Comparison of ENCODE assay signal across 1 cellular context in the genomic region with DNA sequence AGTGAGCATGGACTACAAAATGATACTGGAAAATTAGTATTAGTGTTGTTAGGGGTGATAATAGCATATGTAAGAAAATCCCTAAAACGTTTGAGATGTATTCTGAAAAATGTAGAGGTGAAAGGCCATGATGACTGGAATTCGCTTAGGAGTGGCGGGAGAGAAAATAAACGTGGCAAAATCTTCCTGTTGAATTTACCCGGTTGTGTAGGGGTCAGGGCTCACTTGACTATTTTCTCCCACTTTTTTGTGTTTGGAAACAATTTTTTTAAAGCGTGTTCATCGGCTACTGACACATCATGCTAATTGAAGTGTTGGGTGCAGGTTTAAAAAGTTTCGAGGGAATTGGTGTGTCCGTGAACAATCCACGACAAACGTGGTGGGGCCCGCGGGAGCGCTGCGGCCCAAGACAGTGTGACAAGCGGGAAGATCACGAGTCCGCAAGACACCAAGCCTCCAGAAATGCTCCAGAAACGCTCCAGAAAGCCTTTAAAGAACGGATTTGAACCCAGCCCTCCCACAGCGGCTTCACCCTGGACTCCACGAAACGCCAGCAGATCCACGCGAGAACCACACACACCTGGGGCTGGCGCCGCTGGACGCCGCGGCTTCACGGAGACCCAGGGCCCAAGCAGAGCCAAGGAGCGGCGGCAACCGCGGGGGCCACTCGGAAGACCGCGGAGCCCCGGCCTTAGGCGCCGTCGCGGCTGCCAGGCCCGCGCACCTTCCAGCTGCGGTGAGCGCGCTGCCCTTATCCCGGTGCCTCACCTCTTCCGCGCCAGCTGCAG.
TF ChIP-seq lines count a peak whose summit lies in the region.

No MANE protein-coding gene starts in this region.

TF ChIP-seq in K562, 482 proteins besides CTCF, POLR2A, EP300 and RAD21 (continued from another document and continues in another):
- TF ChIP-seq, protein P1, sequence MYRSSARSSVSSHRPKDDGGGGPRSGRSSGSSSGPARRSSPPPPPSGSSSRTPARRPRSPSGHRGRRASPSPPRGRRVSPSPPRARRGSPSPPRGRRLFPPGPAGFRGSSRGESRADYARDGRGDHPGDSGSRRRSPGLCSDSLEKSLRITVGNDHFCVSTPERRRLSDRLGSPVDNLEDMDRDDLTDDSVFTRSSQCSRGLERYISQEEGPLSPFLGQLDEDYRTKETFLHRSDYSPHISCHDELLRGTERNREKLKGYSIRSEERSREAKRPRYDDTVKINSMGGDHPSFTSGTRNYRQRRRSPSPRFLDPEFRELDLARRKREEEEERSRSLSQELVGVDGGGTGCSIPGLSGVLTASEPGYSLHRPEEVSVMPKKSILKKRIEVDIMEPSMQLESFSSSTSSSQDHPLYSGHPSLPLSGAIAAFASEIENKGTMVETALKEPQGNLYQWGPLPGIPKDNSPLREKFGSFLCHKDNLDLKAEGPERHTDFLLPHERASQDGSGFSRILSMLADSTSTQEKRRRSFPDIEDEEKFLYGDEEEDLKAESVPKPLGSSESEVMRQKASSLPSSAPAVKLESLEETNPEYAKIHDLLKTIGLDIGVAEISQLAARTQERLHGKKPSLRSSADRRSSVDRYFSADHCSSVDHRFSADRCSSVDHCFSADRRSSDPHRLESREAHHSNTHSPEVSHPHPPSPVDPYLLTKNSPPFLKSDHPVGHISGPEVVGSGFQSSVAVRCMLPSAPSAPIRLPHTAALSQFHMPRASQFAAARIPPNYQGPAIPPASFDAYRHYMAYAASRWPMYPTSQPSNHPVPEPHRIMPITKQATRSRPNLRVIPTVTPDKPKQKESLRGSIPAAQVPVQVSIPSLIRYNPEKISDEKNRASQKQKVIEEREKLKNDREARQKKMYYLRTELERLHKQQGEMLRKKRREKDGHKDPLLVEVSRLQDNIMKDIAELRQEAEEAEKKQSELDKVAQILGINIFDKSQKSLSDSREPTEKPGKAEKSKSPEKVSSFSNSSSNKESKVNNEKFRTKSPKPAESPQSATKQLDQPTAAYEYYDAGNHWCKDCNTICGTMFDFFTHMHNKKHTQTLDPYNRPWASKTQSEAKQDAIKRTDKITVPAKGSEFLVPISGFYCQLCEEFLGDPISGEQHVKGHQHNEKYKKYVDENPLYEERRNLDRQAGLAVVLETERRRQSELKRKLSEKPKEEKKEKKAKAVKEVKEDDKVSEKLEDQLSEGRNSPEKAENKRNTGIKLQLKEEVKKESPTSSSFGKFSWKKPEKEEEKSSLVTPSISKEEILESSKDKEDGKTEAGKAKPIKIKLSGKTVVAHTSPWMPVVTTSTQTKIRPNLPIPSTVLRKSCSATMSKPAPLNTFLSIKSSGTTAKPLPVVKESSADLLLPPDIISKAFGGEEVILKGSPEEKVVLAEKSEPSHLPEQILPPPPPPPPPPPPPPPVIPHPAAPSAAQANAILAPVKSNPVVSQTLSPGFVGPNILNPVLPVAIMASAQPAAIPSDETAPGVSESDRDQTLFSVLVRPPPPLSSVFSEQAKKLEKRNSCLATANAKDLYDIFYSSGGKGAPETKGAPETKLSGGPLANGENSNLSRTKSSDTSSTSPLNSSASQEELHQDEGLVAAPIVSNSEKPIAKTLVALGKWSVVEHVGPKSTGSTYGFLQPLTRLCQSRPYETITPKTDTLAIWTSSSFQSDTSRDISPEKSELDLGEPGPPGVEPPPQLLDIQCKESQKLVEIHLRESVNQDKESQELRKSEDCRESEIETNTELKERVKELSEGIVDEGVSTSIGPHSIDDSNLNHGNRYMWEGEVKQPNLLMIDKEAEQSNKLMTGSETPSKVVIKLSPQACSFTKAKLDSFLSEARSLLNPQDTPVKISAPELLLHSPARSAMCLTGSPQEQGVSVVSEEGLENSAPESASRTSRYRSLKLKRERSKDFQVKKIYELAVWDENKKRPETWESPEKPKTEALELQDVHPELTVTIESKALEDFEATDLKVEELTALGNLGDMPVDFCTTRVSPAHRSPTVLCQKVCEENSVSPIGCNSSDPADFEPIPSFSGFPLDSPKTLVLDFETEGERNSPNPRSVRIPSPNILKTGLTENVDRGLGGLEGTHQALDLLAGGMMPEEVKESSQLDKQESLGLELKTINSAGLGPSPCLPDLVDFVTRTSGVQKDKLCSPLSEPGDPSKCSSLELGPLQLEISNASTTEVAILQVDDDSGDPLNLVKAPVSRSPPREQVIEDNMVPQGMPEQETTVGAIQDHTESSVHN (IDR thresholded peaks at IDR 0.05; ENCODE audit: borderline replicate concordance in 1 of 2, low read depth in 1 of 2), result no peak
- TF ChIP-seq ZNF121 (CRISPR knock-in tag; conservative IDR thresholded peaks at IDR 0.05) (no peak; the same call in 1 of the 2 replicates), ZNF134 (CRISPR knock-in tag; conservative IDR thresholded peaks at IDR 0.05) (no peak), KLF13 (tag; IDR thresholded peaks at IDR 0.05; ENCODE audit: borderline replicate concordance, low read depth) (no peak), FOXJ3 (CRISPR knock-in tag; IDR thresholded peaks at IDR 0.05) (no peak), BRD4 (IDR thresholded peaks at IDR 0.05) (no peak; the same call in 1 of the 2 replicates), SUPT5H (IDR thresholded peaks at IDR 0.05) (no peak), ILF3 (IDR thresholded peaks at IDR 0.05; ENCODE audit: borderline replicate concordance) (no peak), NFYB (IDR thresholded peaks at IDR 0.05; ENCODE audit: extremely low read depth, insufficient read length) (no peak), TEAD4 (IDR thresholded peaks at IDR 0.05; ENCODE audit: low read length) (no peak), TEAD4 (CRISPR knock-in tag; IDR thresholded peaks at IDR 0.05; ENCODE audit: borderline replicate concordance) (no peak), PHF20 (IDR thresholded peaks at IDR 0.05; ENCODE audit: partially characterized antibody) (no peak), ZNF217 (CRISPR knock-in tag; IDR thresholded peaks at IDR 0.05) (no peak), LCOR (CRISPR knock-in tag; IDR thresholded peaks at IDR 0.05) (peak; percentile 18; the same call in 1 of the 2 replicates), TSC22D4 (tag; IDR thresholded peaks at IDR 0.05) (no peak), GTF2A2 (tag; IDR thresholded peaks at IDR 0.05) (0 out of 2 replicates have a peak, but pooled peaks have one; percentile 33)
- TF ChIP-seq, protein P2, sequence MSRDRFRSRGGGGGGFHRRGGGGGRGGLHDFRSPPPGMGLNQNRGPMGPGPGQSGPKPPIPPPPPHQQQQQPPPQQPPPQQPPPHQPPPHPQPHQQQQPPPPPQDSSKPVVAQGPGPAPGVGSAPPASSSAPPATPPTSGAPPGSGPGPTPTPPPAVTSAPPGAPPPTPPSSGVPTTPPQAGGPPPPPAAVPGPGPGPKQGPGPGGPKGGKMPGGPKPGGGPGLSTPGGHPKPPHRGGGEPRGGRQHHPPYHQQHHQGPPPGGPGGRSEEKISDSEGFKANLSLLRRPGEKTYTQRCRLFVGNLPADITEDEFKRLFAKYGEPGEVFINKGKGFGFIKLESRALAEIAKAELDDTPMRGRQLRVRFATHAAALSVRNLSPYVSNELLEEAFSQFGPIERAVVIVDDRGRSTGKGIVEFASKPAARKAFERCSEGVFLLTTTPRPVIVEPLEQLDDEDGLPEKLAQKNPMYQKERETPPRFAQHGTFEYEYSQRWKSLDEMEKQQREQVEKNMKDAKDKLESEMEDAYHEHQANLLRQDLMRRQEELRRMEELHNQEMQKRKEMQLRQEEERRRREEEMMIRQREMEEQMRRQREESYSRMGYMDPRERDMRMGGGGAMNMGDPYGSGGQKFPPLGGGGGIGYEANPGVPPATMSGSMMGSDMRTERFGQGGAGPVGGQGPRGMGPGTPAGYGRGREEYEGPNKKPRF (IDR thresholded peaks at IDR 0.05; ENCODE audit: low read depth, low read length), result no peak
- TF ChIP-seq, protein P3, sequence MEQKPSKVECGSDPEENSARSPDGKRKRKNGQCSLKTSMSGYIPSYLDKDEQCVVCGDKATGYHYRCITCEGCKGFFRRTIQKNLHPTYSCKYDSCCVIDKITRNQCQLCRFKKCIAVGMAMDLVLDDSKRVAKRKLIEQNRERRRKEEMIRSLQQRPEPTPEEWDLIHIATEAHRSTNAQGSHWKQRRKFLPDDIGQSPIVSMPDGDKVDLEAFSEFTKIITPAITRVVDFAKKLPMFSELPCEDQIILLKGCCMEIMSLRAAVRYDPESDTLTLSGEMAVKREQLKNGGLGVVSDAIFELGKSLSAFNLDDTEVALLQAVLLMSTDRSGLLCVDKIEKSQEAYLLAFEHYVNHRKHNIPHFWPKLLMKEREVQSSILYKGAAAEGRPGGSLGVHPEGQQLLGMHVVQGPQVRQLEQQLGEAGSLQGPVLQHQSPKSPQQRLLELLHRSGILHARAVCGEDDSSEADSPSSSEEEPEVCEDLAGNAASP (IDR thresholded peaks at IDR 0.05), result no peak
- TF ChIP-seq, protein P4, sequence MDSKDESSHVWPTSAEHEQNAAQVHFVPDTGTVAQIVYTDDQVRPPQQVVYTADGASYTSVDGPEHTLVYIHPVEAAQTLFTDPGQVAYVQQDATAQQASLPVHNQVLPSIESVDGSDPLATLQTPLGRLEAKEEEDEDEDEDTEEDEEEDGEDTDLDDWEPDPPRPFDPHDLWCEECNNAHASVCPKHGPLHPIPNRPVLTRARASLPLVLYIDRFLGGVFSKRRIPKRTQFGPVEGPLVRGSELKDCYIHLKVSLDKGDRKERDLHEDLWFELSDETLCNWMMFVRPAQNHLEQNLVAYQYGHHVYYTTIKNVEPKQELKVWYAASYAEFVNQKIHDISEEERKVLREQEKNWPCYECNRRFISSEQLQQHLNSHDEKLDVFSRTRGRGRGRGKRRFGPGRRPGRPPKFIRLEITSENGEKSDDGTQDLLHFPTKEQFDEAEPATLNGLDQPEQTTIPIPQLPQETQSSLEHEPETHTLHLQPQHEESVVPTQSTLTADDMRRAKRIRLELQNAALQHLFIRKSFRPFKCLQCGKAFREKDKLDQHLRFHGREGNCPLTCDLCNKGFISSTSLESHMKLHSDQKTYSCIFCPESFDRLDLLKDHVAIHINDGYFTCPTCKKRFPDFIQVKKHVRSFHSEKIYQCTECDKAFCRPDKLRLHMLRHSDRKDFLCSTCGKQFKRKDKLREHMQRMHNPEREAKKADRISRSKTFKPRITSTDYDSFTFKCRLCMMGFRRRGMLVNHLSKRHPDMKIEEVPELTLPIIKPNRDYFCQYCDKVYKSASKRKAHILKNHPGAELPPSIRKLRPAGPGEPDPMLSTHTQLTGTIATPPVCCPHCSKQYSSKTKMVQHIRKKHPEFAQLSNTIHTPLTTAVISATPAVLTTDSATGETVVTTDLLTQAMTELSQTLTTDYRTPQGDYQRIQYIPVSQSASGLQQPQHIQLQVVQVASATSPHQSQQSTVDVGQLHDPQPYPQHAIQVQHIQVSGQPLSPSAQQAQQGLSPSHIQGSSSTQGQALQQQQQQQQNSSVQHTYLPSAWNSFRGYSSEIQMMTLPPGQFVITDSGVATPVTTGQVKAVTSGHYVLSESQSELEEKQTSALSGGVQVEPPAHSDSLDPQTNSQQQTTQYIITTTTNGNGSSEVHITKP (IDR thresholded peaks at IDR 0.05; ENCODE audit: partially characterized antibody), result no peak
- TF ChIP-seq, protein P5, sequence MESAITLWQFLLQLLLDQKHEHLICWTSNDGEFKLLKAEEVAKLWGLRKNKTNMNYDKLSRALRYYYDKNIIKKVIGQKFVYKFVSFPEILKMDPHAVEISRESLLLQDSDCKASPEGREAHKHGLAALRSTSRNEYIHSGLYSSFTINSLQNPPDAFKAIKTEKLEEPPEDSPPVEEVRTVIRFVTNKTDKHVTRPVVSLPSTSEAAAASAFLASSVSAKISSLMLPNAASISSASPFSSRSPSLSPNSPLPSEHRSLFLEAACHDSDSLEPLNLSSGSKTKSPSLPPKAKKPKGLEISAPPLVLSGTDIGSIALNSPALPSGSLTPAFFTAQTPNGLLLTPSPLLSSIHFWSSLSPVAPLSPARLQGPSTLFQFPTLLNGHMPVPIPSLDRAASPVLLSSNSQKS (CRISPR knock-in tag; IDR thresholded peaks at IDR 0.05), result no peak
- TF ChIP-seq, protein P6, sequence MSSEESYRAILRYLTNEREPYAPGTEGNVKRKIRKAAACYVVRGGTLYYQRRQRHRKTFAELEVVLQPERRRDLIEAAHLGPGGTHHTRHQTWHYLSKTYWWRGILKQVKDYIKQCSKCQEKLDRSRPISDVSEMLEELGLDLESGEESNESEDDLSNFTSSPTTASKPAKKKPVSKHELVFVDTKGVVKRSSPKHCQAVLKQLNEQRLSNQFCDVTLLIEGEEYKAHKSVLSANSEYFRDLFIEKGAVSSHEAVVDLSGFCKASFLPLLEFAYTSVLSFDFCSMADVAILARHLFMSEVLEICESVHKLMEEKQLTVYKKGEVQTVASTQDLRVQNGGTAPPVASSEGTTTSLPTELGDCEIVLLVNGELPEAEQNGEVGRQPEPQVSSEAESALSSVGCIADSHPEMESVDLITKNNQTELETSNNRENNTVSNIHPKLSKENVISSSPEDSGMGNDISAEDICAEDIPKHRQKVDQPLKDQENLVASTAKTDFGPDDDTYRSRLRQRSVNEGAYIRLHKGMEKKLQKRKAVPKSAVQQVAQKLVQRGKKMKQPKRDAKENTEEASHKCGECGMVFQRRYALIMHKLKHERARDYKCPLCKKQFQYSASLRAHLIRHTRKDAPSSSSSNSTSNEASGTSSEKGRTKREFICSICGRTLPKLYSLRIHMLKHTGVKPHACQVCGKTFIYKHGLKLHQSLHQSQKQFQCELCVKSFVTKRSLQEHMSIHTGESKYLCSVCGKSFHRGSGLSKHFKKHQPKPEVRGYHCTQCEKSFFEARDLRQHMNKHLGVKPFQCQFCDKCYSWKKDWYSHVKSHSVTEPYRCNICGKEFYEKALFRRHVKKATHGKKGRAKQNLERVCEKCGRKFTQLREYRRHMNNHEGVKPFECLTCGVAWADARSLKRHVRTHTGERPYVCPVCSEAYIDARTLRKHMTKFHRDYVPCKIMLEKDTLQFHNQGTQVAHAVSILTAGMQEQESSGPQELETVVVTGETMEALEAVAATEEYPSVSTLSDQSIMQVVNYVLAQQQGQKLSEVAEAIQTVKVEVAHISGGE (CRISPR knock-in tag; IDR thresholded peaks at IDR 0.05), result no peak; a peak in 1 of 6 replicates
- TF ChIP-seq, protein P7, sequence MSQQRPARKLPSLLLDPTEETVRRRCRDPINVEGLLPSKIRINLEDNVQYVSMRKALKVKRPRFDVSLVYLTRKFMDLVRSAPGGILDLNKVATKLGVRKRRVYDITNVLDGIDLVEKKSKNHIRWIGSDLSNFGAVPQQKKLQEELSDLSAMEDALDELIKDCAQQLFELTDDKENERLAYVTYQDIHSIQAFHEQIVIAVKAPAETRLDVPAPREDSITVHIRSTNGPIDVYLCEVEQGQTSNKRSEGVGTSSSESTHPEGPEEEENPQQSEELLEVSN (IDR thresholded peaks at IDR 0.05; ENCODE audit: borderline replicate concordance in 1 of 2, extremely low read depth in 1 of 2, insufficient read depth in 1 of 2, insufficient read length in 1 of 2, low read depth in 1 of 2, low read length in 1 of 2, poor library complexity in 1 of 2, severe bottlenecking in 1 of 2), result peak in 1 of 2 experiments; percentile 41
- TF ChIP-seq, protein P8, sequence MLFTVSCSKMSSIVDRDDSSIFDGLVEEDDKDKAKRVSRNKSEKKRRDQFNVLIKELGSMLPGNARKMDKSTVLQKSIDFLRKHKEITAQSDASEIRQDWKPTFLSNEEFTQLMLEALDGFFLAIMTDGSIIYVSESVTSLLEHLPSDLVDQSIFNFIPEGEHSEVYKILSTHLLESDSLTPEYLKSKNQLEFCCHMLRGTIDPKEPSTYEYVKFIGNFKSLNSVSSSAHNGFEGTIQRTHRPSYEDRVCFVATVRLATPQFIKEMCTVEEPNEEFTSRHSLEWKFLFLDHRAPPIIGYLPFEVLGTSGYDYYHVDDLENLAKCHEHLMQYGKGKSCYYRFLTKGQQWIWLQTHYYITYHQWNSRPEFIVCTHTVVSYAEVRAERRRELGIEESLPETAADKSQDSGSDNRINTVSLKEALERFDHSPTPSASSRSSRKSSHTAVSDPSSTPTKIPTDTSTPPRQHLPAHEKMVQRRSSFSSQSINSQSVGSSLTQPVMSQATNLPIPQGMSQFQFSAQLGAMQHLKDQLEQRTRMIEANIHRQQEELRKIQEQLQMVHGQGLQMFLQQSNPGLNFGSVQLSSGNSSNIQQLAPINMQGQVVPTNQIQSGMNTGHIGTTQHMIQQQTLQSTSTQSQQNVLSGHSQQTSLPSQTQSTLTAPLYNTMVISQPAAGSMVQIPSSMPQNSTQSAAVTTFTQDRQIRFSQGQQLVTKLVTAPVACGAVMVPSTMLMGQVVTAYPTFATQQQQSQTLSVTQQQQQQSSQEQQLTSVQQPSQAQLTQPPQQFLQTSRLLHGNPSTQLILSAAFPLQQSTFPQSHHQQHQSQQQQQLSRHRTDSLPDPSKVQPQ (CRISPR knock-in tag; IDR thresholded peaks at IDR 0.05; ENCODE audit: borderline replicate concordance), result no peak
